ENCODE assay signal across 8 cellular contexts in genomic region chr5:119072496-119072895, GRCh38. TPM values are rescaled to one million over a fixed set of nuclear protein-coding genes. Genes with fewer than 3 reads are reported as not detected.
DNase-seq lines count a peak whose midpoint lies in the region; ATAC-seq, FAIRE-seq and TF ChIP-seq lines count a peak whose summit lies in the region.

No MANE protein-coding gene starts in this region.

- peak overlapping the region; percentile 71 for H3K4me2 ChIP-seq in DND-41 (ENCODE audit: insufficient read depth, low read length)
- H3K4me2 ChIP-seq in H1 (ENCODE audit: insufficient read depth in 1 of 2, low read depth in 2 of 2, low read length in 2 of 2), result peak overlapping the region; percentile 85 to 89
- peak overlapping the region; percentile 93 for H3K4me2 ChIP-seq in osteoblast (ENCODE audit: insufficient read depth, low read length)

- no peak for TF ChIP-seq RAD21 in H1 (IDR thresholded peaks at IDR 0.05 in 1 of 2, conservative IDR thresholded peaks at IDR 0.05 in 1 of 2; ENCODE audit: low read depth in 2 of 2, low read length in 2 of 2)

- H3K9me3 ChIP-seq in DND-41 (ENCODE audit: insufficient read depth, low read length, severe bottlenecking), result no peaks in the 10 kb centered on the region
- no peaks in the 10 kb centered on the region for H3K9me3 ChIP-seq in H1 (ENCODE audit: insufficient read depth in 2 of 2, low read depth in 1 of 2, low read length in 1 of 2)
- no peaks in the 10 kb centered on the region for H3K9me3 ChIP-seq in osteoblast (ENCODE audit: low read depth, low read length)

- no peak for FAIRE-seq in H1 (lab: Jason Lieb, UNC)

- no peak overlapping the region for H2BK12ac ChIP-seq in H1 (ENCODE audit: low read depth, low read length)

- H3K27ac ChIP-seq in DND-41 (ENCODE audit: low read length), result peak overlapping the region; percentile 39; the same call in 1 of the 2 replicates
- H3K27ac ChIP-seq in H1 (ENCODE audit: low read depth, low read length), result no peak overlapping the region
- H3K27ac ChIP-seq in osteoblast (ENCODE audit: low read depth, low read length), result no peak overlapping the region

- no peak overlapping the region for H4K8ac ChIP-seq in H1 (ENCODE audit: extremely low read depth, insufficient read depth, low read length)

- ATAC-seq in DND-41 (ENCODE audit: insufficient read depth, low read depth), result no peak

- H3K4me3 ChIP-seq in DND-41 (ENCODE audit: low read depth in 1 of 2, low read length in 2 of 2) (peak overlapping the region in 1 of 2 experiments; percentile 96; a peak in 3 of 4 replicates), H1 (ENCODE audit: extremely low read depth in 1 of 4, insufficient read depth in 2 of 4, low read depth in 3 of 4, low read length in 4 of 4) (peak overlapping the region; percentile 20 to 96 (median 80); a peak in 6 of 8 replicates), osteoblast (ENCODE audit: insufficient read depth, low read length) (peak overlapping the region; percentile 24)

- no peak overlapping the region for H3K23ac ChIP-seq in H1 (ENCODE audit: insufficient read length)

- H3K79me2 ChIP-seq in DND-41 (ENCODE audit: insufficient read depth, low read length), result peaks cover 71% of the 10 kb centered on the region
- peaks cover 9 to 59% of the 10 kb centered on the region in 2 experiments for H3K79me2 ChIP-seq in H1 (ENCODE audit: control insufficient read depth in 1 of 2, insufficient read depth in 2 of 2, low read length in 2 of 2)
- H3K79me2 ChIP-seq in osteoblast (ENCODE audit: insufficient read depth, low read length), result peaks cover 65% of the 10 kb centered on the region

- H3K4ac ChIP-seq in H1 (replicated peaks; ENCODE audit: insufficient read length, low read depth, low read length), result no peak overlapping the region

- H2BK120ac ChIP-seq in H1 (replicated peaks; ENCODE audit: low read depth, low read length), result no peak overlapping the region

- H3K56ac ChIP-seq in H1 (replicated peaks; ENCODE audit: insufficient read length, low read depth, low read length), result no peak overlapping the region

- WGBS in H1 (ENCODE audit: extremely low coverage in 1 of 2, insufficient coverage in 1 of 2, insufficient read length in 1 of 2, insufficient replicate concordance in 2 of 2, low coverage in 1 of 2, low lambda C conversion rate in 2 of 2, missing lambda C conversion rate in 1 of 2), 2 experiments, result 78% methylated on average over 2 of the region's 2 CpGs; no CpG with 5 or more reads in 1 of the 2 experiments

- H4K5ac ChIP-seq in H1 (ENCODE audit: insufficient read length, low read depth, low read length), result no peak overlapping the region

- no peak for TF ChIP-seq CTCF in DND-41 (IDR thresholded peaks at IDR 0.05; ENCODE audit: borderline replicate concordance, extremely low read depth, low read length, poor library complexity, severe bottlenecking)
- no peak for TF ChIP-seq CTCF in H1 (IDR thresholded peaks at IDR 0.05; ENCODE audit: control extremely low read depth in 1 of 3, insufficient read depth in 1 of 3, low read depth in 1 of 3, low read length in 3 of 3)
- no peak for TF ChIP-seq CTCF in osteoblast (IDR thresholded peaks at IDR 0.05; ENCODE audit: extremely low read depth, low read depth, low read length)

- H3K4me1 ChIP-seq in DND-41 (ENCODE audit: insufficient read depth, low read length) (peaks cover 48% of the 10 kb centered on the region), H1 (replicated peaks in 1 of 4; ENCODE audit: control insufficient read depth in 3 of 4, insufficient read depth in 4 of 4, low read length in 3 of 4) (peaks cover 0 to 7% (median 3%) of the 10 kb centered on the region in 4 experiments; a peak in 5 of 7 replicates), osteoblast (ENCODE audit: insufficient read depth, low read length) (peaks cover 17% of the 10 kb centered on the region)

- peaks cover 2% of the 10 kb centered on the region; the same call in 1 of the 2 replicates for H3K23me2 ChIP-seq in H1 (ENCODE audit: low read depth, low read length)

- H2BK5ac ChIP-seq in H1 (ENCODE audit: low read depth, low read length), result no peak overlapping the region

- no peak overlapping the region for H3K14ac ChIP-seq in H1 (ENCODE audit: insufficient read length)

- no peak for TF ChIP-seq EP300 in H1 (IDR thresholded peaks at IDR 0.05; ENCODE audit: borderline replicate concordance in 1 of 2, low read depth in 2 of 2, low read length in 2 of 2)

- H2AFZ ChIP-seq in DND-41 (ENCODE audit: low read depth, low read length) (no peak overlapping the region), H1 (ENCODE audit: low read length) (no peak overlapping the region), osteoblast (ENCODE audit: low read length) (no peak overlapping the region)

- H4K20me1 ChIP-seq in DND-41 (ENCODE audit: insufficient read depth, low read length) (no peaks in the 10 kb centered on the region; the same call in 1 of the 2 replicates), H1 (replicated peaks in 1 of 2; ENCODE audit: control insufficient read depth in 1 of 2, insufficient read depth in 2 of 2, low read length in 2 of 2) (peaks cover 0 to 2% of the 10 kb centered on the region in 2 experiments), osteoblast (ENCODE audit: insufficient read depth, low read length) (peaks cover 12% of the 10 kb centered on the region)

- H3K9ac ChIP-seq in DND-41 (ENCODE audit: low read depth, low read length) (peak overlapping the region; percentile 87), H1 (replicated peaks in 1 of 4; ENCODE audit: extremely low read depth in 1 of 4, low read depth in 3 of 4, low read length in 3 of 4) (0 out of 7 replicates have a peak overlapping the region, but pooled peaks of 1 of the 4 experiments have one; percentile 36)

- H3K36me3 ChIP-seq in DND-41 (ENCODE audit: insufficient read depth, low read length) (no peaks in the 10 kb centered on the region; the same call in 1 of the 2 replicates), H1 (ENCODE audit: control insufficient read depth in 2 of 4, insufficient read depth in 4 of 4, low read length in 3 of 4) (no peaks in the 10 kb centered on the region), osteoblast (ENCODE audit: insufficient read depth, low read length) (no peaks in the 10 kb centered on the region)

- H3K79me1 ChIP-seq in H1 (ENCODE audit: low read depth, low read length), result no peaks in the 10 kb centered on the region

- H2BK20ac ChIP-seq in H1 (ENCODE audit: low read length), result no peak overlapping the region

- H2BK15ac ChIP-seq in H1 (ENCODE audit: low read length), result no peak overlapping the region

- no peak for DNase-seq in DND-41
- DNase-seq in NCI-H69 (lab: John Stamatoyannopoulos, UW), result peak; percentile 29
- no peak for DNase-seq in H1 (ENCODE audit: low read depth in 1 of 2, low spot score in 2 of 2)
- DNase-seq in osteoblast (ENCODE audit: insufficient read length, low spot score, missing footprints), result no peak
- DNase-seq in GDM1 (lab: John Stamatoyannopoulos, UW), result no peak
- no peak for DNase-seq in SKM-1 treated with dmso at 0.1 percent for 144 hours (lab: John Stamatoyannopoulos, UW; ENCODE audit: unreplicated experiment)
- no peak for DNase-seq in cerebellar nuclear complex (lab: John Stamatoyannopoulos, UW)
- DNase-seq in activated naive CD4-positive, alpha-beta T cell (lab: John Stamatoyannopoulos, UW), result no peak

- H2AK5ac ChIP-seq in H1 (ENCODE audit: low read depth, low read length), result no peak overlapping the region

- H4K91ac ChIP-seq in H1 (replicated peaks; ENCODE audit: insufficient read length, low read length), result no peak overlapping the region

- TF ChIP-seq POLR2A in H1 (IDR thresholded peaks at IDR 0.05; ENCODE audit: control extremely low read depth in 1 of 2, low read depth in 2 of 2, low read length in 2 of 2), result no peak

- no peak overlapping the region for H3K18ac ChIP-seq in H1 (ENCODE audit: extremely low read depth, low read length)

- H3K27me3 ChIP-seq in DND-41 (ENCODE audit: insufficient read depth, low read length, poor library complexity) (no peaks in the 10 kb centered on the region), H1 (replicated peaks in 1 of 4; ENCODE audit: control insufficient read depth in 3 of 4, extremely low read depth in 1 of 4, insufficient read depth in 3 of 4, low read length in 3 of 4) (no peaks in the 10 kb centered on the region), osteoblast (ENCODE audit: insufficient read depth, low read length) (no peaks in the 10 kb centered on the region)

- POLR2A ChIA-PET in H1 (lab: Charles Lee; ENCODE audit: partially characterized antibody), result interaction anchor here (1.0 kb wide), 1 partner anchor 8 kb away, joined by 3 read pairs; no protein-coding TSS in a partner anchor

- CTCF ChIA-PET in H1 (lab: Charles Lee; ENCODE audit: partially characterized antibody), result interaction anchor here (1.6 kb wide), 1 partner anchor 85 kb away, joined by 6 read pairs; the partner anchor contains the start of gene DTWD2

TF ChIP-seq in H1, 55 proteins besides CTCF, POLR2A, EP300 and RAD21 (continues in another document):
- TF ChIP-seq TBP (IDR thresholded peaks at IDR 0.05; ENCODE audit: low read depth, low read length) (no peak), TCF12 (IDR thresholded peaks at IDR 0.05; ENCODE audit: low read depth, low read length) (no peak), NRF1 (IDR thresholded peaks at IDR 0.05; ENCODE audit: low read depth, low read length) (no peak), MAX (IDR thresholded peaks at IDR 0.05) (no peak), SIN3A (conservative IDR thresholded peaks at IDR 0.05 in 1 of 2, IDR thresholded peaks at IDR 0.05 in 1 of 2; ENCODE audit: low read depth in 1 of 2, low read length in 2 of 2) (no peak), PHF8 (conservative IDR thresholded peaks at IDR 0.05; ENCODE audit: low read depth, low read length) (no peak), SIX5 (IDR thresholded peaks at IDR 0.05; ENCODE audit: low read depth, low read length) (no peak), FOSL1 (IDR thresholded peaks at IDR 0.05; ENCODE audit: insufficient read depth, low read depth, low read length) (no peak), EGR1 (IDR thresholded peaks at IDR 0.05; ENCODE audit: borderline replicate concordance, low read depth, low read length) (no peak), SUZ12 (IDR thresholded peaks at IDR 0.05; ENCODE audit: low read length) (no peak)

RNA-seq across cellular contexts. Expression of gene DMXL1, which starts 1.6 kb away (rescaled TPM):
- 43.9 and 44.8 TPM in 2 replicates for total RNA-seq in H1 (2021; fragmentation: NEBNext Ultra II Directional; extraction: Animal tissue kit (Norgen Biotek cat#: 25700))
- 7.7 and 10.1 TPM in 2 replicates for polyA plus RNA-seq in H1 (2011; rRNA removed)
- 13.5 TPM for polyA plus RNA-seq in H1 (2011; cell fraction: cytosol; rRNA removed)
- 14.2 TPM for polyA plus RNA-seq in H1 (2011; cell fraction: nucleus; rRNA removed)
- 12.4 to 20.1 TPM (median 14.3 TPM) in 4 replicates for polyA plus RNA-seq in H1 (2012, experiment 1 of 2)
- polyA plus RNA-seq in H1 (2012, experiment 2 of 2), result 0.81 TPM
- 17.4 TPM for polyA plus RNA-seq in H1 (2013, experiment 1 of 2)
- polyA plus RNA-seq in H1 (2013, experiment 2 of 2), result 14.7 TPM
- polyA minus RNA-seq in H1 (2011; rRNA and poly(A)+ RNA removed), result 56.2 and 78.7 TPM in 2 replicates
- polyA minus RNA-seq in H1 (2011; cell fraction: cytosol; rRNA and poly(A)+ RNA removed), result 33.1 TPM
- 108 TPM for polyA minus RNA-seq in H1 (2011; cell fraction: nucleus; rRNA and poly(A)+ RNA removed)
- total RNA-seq in osteoblast, result 80.4 and 86.1 TPM in 2 replicates
